10 cellular contexts compared by ENCODE assay signal in the genomic region with DNA sequence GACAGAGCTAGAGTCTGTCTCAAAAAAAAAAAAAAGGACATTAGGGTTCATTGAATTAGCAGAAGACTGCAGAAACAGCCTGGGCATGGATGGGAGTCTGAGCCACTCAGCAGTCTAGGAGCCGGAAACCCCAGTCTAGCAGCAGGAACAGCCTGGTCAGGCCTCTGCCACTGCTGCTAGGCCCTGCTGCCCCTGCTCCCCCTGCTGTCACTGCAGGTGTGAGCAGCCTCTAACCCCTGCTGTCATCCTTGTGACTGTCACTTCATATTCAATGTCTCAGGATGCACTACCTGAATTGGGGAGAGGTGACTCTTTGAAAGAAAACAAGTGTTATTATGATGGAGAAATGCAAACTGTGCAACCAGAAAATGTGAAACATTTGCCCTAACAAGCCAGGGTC. TPM values are rescaled to one million over a fixed set of nuclear protein-coding genes. Genes with fewer than 3 reads are reported as not detected.
DNase-seq lines count a peak whose midpoint lies in the region; ATAC-seq, FAIRE-seq and TF ChIP-seq lines count a peak whose summit lies in the region.
"Had no signal": no experiment of that assay in that cellular context is flagged by ENCODE, and none has a peak within 500 bp of the region (broad histone marks: within the 10 kb centered on the region; RNA-seq: fewer than 3 reads in every experiment).

No MANE protein-coding gene starts in this region.

- intact Hi-C loops in HepG2 (cut with micrococcal nuclease; ENCODE audit: unreplicated experiment) = loop anchor here (5.0 kb wide), 1 partner anchor 461 kb away; no protein-coding TSS in a partner anchor

- H3K9ac ChIP-seq in HepG2 (ENCODE audit: insufficient read depth, low read depth, low read length) = no peak overlapping the region

- H2AFZ ChIP-seq in HepG2 (ENCODE audit: low read length) = no peak overlapping the region

- no peaks in the 10 kb centered on the region for H3K79me2 ChIP-seq in HepG2 (ENCODE audit: insufficient read depth, low read length)

- TF ChIP-seq RAD21 in HepG2 (CRISPR knock-in tag; IDR thresholded peaks at IDR 0.05) = peak; percentile 49; the same call in 1 of the 2 replicates

- BruUV-seq in HepG2 (replicated peaks; lab: Mats Ljungman, UMichigan) = no TSS peak

- DNase-seq in COR-L47 (lab: John Stamatoyannopoulos, UW) = peak; percentile 6
- DNase-seq in H7 = peak; percentile 69
- DNase-seq in activated CD4-positive, alpha-beta T cell treated with anti-CD3 and anti-CD28 coated beads, Interleukin-2, amount 50 U/mL, for 48 hours = peak; percentile 17 to 32
- peak; percentile 42 for DNase-seq in HepG2 (ENCODE audit: low spot score)
- no peak for DNase-seq in dermis blood vessel endothelial cell
- DNase-seq in NCI-H2196 treated with DMSO at 0.1 percent for 48 hours (lab: John Stamatoyannopoulos, UW; ENCODE audit: unreplicated experiment) = no peak
- DNase-seq: ovary had no signal

- no peaks in the 10 kb centered on the region for H3K27me3 ChIP-seq in H7 (ENCODE audit: control insufficient read depth, insufficient read depth, low read length)
- H3K27me3 ChIP-seq in HepG2 (ENCODE audit: control insufficient read depth in 1 of 2, insufficient read depth in 2 of 2, low read length in 2 of 2) = no peaks in the 10 kb centered on the region; a peak in 1 of 5 replicates
- H3K27me3 ChIP-seq: ovary had no signal

- H3K4me1 ChIP-seq in HepG2 (ENCODE audit: insufficient read depth, low read length) = peaks cover 14% of the 10 kb centered on the region

- no peaks in the 10 kb centered on the region for H3K36me3 ChIP-seq in H7 (replicated peaks; ENCODE audit: control insufficient read depth, insufficient read depth, low read length)
- H3K36me3 ChIP-seq in HepG2 (replicated peaks in 1 of 2; ENCODE audit: control insufficient read depth in 1 of 2, insufficient read depth in 2 of 2, low read length in 2 of 2) = no peaks in the 10 kb centered on the region
- H3K36me3 ChIP-seq: ovary had no signal

- in situ Hi-C loops in HepG2 (cut with HindIII; ENCODE audit: extremely low pct_ligation_motif_present, low pct_unique_long_range_greater_than_20kb) = loop anchor here (10.0 kb wide), 1 partner anchor 458 kb away; a partner anchor contains a TSS

- no peak overlapping the region for H3K4me2 ChIP-seq in HepG2 (ENCODE audit: low read depth, low read length)

- POLR2A ChIA-PET in HepG2 (lab: Yijun Ruan, JAX) = no interaction called here

- TF ChIP-seq EP300 in HepG2 (IDR thresholded peaks at IDR 0.05; ENCODE audit: low read depth in 2 of 2, low read length in 2 of 2) (no peak), HepG2 (CRISPR knock-in tag; IDR thresholded peaks at IDR 0.05; ENCODE audit: borderline replicate concordance) (no peak)

- H3K27ac ChIP-seq in HepG2 (ENCODE audit: extremely low read length, insufficient read depth, low read length) = no peak overlapping the region
- H3K27ac ChIP-seq: ovary had no signal

- no peaks in the 10 kb centered on the region for H4K20me1 ChIP-seq in HepG2 (ENCODE audit: insufficient read depth, low read length)

- 0% methylated on average over 1 of the region's 1 CpG for WGBS in HepG2 (ENCODE audit: low lambda C conversion rate)

- TF ChIP-seq CTCF in HepG2 (CRISPR knock-in tag; IDR thresholded peaks at IDR 0.05) = peak; percentile 84

- H3K9me3 ChIP-seq in HepG2 (ENCODE audit: low read length) = no peaks in the 10 kb centered on the region
- H3K9me3 ChIP-seq: ovary had no signal

- peak; percentile 72 for FAIRE-seq in HepG2 (lab: Jason Lieb, UNC)

- CTCF ChIA-PET in HepG2 (lab: Yijun Ruan, JAX; ENCODE audit: low intra/inter-chr PET ratio, low total read pairs) = interaction anchor here (1.0 kb wide), 2 partner anchors 101 to 461 kb away, joined by 3 to 4 read pairs; no protein-coding TSS in a partner anchor

- no peak overlapping the region for H3K4me3 ChIP-seq in H7 (ENCODE audit: insufficient read depth, low read depth, low read length)
- no peak overlapping the region for H3K4me3 ChIP-seq in HepG2 (replicated peaks in 1 of 3; ENCODE audit: insufficient read depth in 1 of 3, low read depth in 2 of 3, low read length in 3 of 3)
- H3K4me3 ChIP-seq: ovary had no signal

- ATAC-seq in HepG2 = peak; percentile 99
- ATAC-seq in GM19397 (IDR thresholded peaks at IDR 0.05; ENCODE audit: unreplicated experiment) = no peak
- ATAC-seq in HG03139 (IDR thresholded peaks at IDR 0.05; ENCODE audit: unreplicated experiment) = no peak

- no peak for TF ChIP-seq POLR2A in HepG2 (IDR thresholded peaks at IDR 0.05; ENCODE audit: insufficient read depth in 1 of 2, low read depth in 2 of 2, low read length in 2 of 2)

RNA-seq across cellular contexts. Expression of a gene that starts 7.0 kb away (rescaled TPM):
- 257 and 288 TPM in 2 replicates for total RNA-seq in H7 (2014; rRNA removed; shearing (Covaris generic))
- total RNA-seq in HepG2 (2016; rRNA removed; fragmentation: Illumina TruSeq; extraction: Trizol) (238 and 251 TPM in 2 replicates), dermis blood vessel endothelial cell (414 and 538 TPM in 2 replicates)
- 42.5 and 43.8 TPM in 2 replicates for total RNA-seq in HepG2 (2016; cell fraction: cytosol; rRNA removed; fragmentation: Illumina TruSeq; extraction: Trizol; ENCODE audit: low read depth)
- total RNA-seq in HepG2 (2016; cell fraction: insoluble cytoplasmic fraction; rRNA removed; fragmentation: Illumina TruSeq; extraction: Trizol) = 229 and 234 TPM in 2 replicates
- total RNA-seq in HepG2 (2016; cell fraction: membrane; rRNA removed; fragmentation: Illumina TruSeq; extraction: Trizol) = 50.6 and 57.8 TPM in 2 replicates
- 224 and 247 TPM in 2 replicates for total RNA-seq in HepG2 (2016; cell fraction: nucleus; rRNA removed; fragmentation: Illumina TruSeq; extraction: Trizol)
- 344 and 362 TPM in 2 replicates for polyA plus RNA-seq in HepG2 (2011; rRNA removed)
- polyA plus RNA-seq in HepG2 (2011; cell fraction: cytosol; rRNA removed) = 156 and 197 TPM in 2 replicates
- polyA plus RNA-seq in HepG2 (2011; cell fraction: nucleus; rRNA removed) = 920 and 1,014 TPM in 2 replicates
- 102 and 112 TPM in 2 replicates for polyA plus RNA-seq in HepG2 (2012)
- polyA plus RNA-seq in HepG2 (2016; cell fraction: cytosol; fragmentation: Illumina TruSeq; extraction: Trizol; ENCODE audit: low read depth) = 3.1 and 3.6 TPM in 2 replicates
- polyA plus RNA-seq in HepG2 (2016; cell fraction: insoluble cytoplasmic fraction; fragmentation: Illumina TruSeq; extraction: Trizol; ENCODE audit: low read depth) = 120 and 135 TPM in 2 replicates
- polyA plus RNA-seq in HepG2 (2016; cell fraction: membrane; fragmentation: Illumina TruSeq; extraction: Trizol; ENCODE audit: low read depth) = 11.9 and 15.1 TPM in 2 replicates
- polyA plus RNA-seq in HepG2 (2016; cell fraction: nucleus; fragmentation: Illumina TruSeq; extraction: Trizol; ENCODE audit: insufficient read depth, low read depth) = 326 and 352 TPM in 2 replicates
- 454 and 540 TPM in 2 replicates for polyA minus RNA-seq in HepG2 (2011; rRNA and poly(A)+ RNA removed; ENCODE audit: low replicate concordance)
- polyA minus RNA-seq in HepG2 (2011; cell fraction: cytosol; rRNA and poly(A)+ RNA removed) = 210 and 220 TPM in 2 replicates
- polyA minus RNA-seq in HepG2 (2011; cell fraction: nucleus; rRNA and poly(A)+ RNA removed) = 473 and 556 TPM in 2 replicates

RNA-seq across cellular contexts. Expression of a gene that starts 45.2 kb away (rescaled TPM):
- 4.5 and 8.2 TPM in 2 replicates for total RNA-seq in H7 (2014; rRNA removed; shearing (Covaris generic))
- total RNA-seq in HepG2 (2016; rRNA removed; fragmentation: Illumina TruSeq; extraction: Trizol) (18.9 and 24.2 TPM in 2 replicates), dermis blood vessel endothelial cell (30.6 and 45.3 TPM in 2 replicates)
- total RNA-seq in HepG2 (2016; cell fraction: cytosol; rRNA removed; fragmentation: Illumina TruSeq; extraction: Trizol; ENCODE audit: low read depth) = 15.4 and 17.8 TPM in 2 replicates
- total RNA-seq in HepG2 (2016; cell fraction: insoluble cytoplasmic fraction; rRNA removed; fragmentation: Illumina TruSeq; extraction: Trizol) = 18.4 and 24.9 TPM in 2 replicates
- 25.0 and 25.7 TPM in 2 replicates for total RNA-seq in HepG2 (2016; cell fraction: membrane; rRNA removed; fragmentation: Illumina TruSeq; extraction: Trizol)
- 24.1 and 25.4 TPM in 2 replicates for total RNA-seq in HepG2 (2016; cell fraction: nucleus; rRNA removed; fragmentation: Illumina TruSeq; extraction: Trizol)
- 44.4 and 65.7 TPM in 2 replicates for polyA plus RNA-seq in HepG2 (2011; rRNA removed)
- polyA plus RNA-seq in HepG2 (2011; cell fraction: cytosol; rRNA removed) = 51.3 and 51.5 TPM in 2 replicates
- polyA plus RNA-seq in HepG2 (2011; cell fraction: nucleus; rRNA removed) = 13.4 and 13.6 TPM in 2 replicates
- polyA plus RNA-seq in HepG2 (2012) = 25.3 and 25.4 TPM in 2 replicates
- polyA plus RNA-seq in HepG2 (2016; cell fraction: cytosol; fragmentation: Illumina TruSeq; extraction: Trizol; ENCODE audit: low read depth) = 22.6 and 32.8 TPM in 2 replicates
- polyA plus RNA-seq in HepG2 (2016; cell fraction: insoluble cytoplasmic fraction; fragmentation: Illumina TruSeq; extraction: Trizol; ENCODE audit: low read depth) = 25.8 and 26.8 TPM in 2 replicates
- polyA plus RNA-seq in HepG2 (2016; cell fraction: membrane; fragmentation: Illumina TruSeq; extraction: Trizol; ENCODE audit: low read depth) = 31.8 and 34.1 TPM in 2 replicates
- 38.2 and 40.9 TPM in 2 replicates for polyA plus RNA-seq in HepG2 (2016; cell fraction: nucleus; fragmentation: Illumina TruSeq; extraction: Trizol; ENCODE audit: insufficient read depth, low read depth)
- 11.9 and 47.4 TPM in 2 replicates for polyA minus RNA-seq in HepG2 (2011; rRNA and poly(A)+ RNA removed; ENCODE audit: low replicate concordance)
- 22.6 and 22.7 TPM in 2 replicates for polyA minus RNA-seq in HepG2 (2011; cell fraction: cytosol; rRNA and poly(A)+ RNA removed)
- polyA minus RNA-seq in HepG2 (2011; cell fraction: nucleus; rRNA and poly(A)+ RNA removed) = 6.4 and 12.8 TPM in 2 replicates

RNA-seq across cellular contexts. Expression of a gene that starts 56.9 kb away (rescaled TPM):
- 9.8 and 20.4 TPM in 2 replicates for total RNA-seq in H7 (2014; rRNA removed; shearing (Covaris generic))
- total RNA-seq in HepG2 (2016; rRNA removed; fragmentation: Illumina TruSeq; extraction: Trizol) (0.28 and 0.82 TPM in 2 replicates), dermis blood vessel endothelial cell (0.85 and 1.8 TPM in 2 replicates)
- 2.7 and 3.2 TPM in 2 replicates for total RNA-seq in HepG2 (2016; cell fraction: cytosol; rRNA removed; fragmentation: Illumina TruSeq; extraction: Trizol; ENCODE audit: low read depth)
- 0.50 TPM in 1 of 2 replicates, not detected in the other for total RNA-seq in HepG2 (2016; cell fraction: insoluble cytoplasmic fraction; rRNA removed; fragmentation: Illumina TruSeq; extraction: Trizol)
- 0.69 and 1.0 TPM in 2 replicates for total RNA-seq in HepG2 (2016; cell fraction: membrane; rRNA removed; fragmentation: Illumina TruSeq; extraction: Trizol)
- total RNA-seq in HepG2 (2016; cell fraction: nucleus; rRNA removed; fragmentation: Illumina TruSeq; extraction: Trizol) = not detected in 2 replicates
- not detected in 2 replicates for polyA plus RNA-seq in HepG2 (2011; rRNA removed)
- polyA plus RNA-seq in HepG2 (2011; cell fraction: cytosol; rRNA removed) = 0.10 TPM in 1 of 2 replicates, not detected in the other
- polyA plus RNA-seq in HepG2 (2011; cell fraction: nucleus; rRNA removed) = not detected in 2 replicates
- polyA plus RNA-seq in HepG2 (2012) = not detected in 2 replicates
- polyA plus RNA-seq in HepG2 (2016; cell fraction: cytosol; fragmentation: Illumina TruSeq; extraction: Trizol; ENCODE audit: low read depth) = not detected in 2 replicates
- polyA plus RNA-seq in HepG2 (2016; cell fraction: insoluble cytoplasmic fraction; fragmentation: Illumina TruSeq; extraction: Trizol; ENCODE audit: low read depth) = 0.21 and 0.24 TPM in 2 replicates
- not detected in 2 replicates for polyA plus RNA-seq in HepG2 (2016; cell fraction: membrane; fragmentation: Illumina TruSeq; extraction: Trizol; ENCODE audit: low read depth)
- polyA plus RNA-seq in HepG2 (2016; cell fraction: nucleus; fragmentation: Illumina TruSeq; extraction: Trizol; ENCODE audit: insufficient read depth, low read depth) = not detected in 2 replicates
- polyA minus RNA-seq in HepG2 (2011; rRNA and poly(A)+ RNA removed; ENCODE audit: low replicate concordance) = 0.19 TPM in 1 of 2 replicates, not detected in the other
- not detected in 2 replicates for polyA minus RNA-seq in HepG2 (2011; cell fraction: cytosol; rRNA and poly(A)+ RNA removed)
- polyA minus RNA-seq in HepG2 (2011; cell fraction: nucleus; rRNA and poly(A)+ RNA removed) = 2.4 TPM in 1 of 2 replicates, not detected in the other

RNA-seq across cellular contexts. Expression of a gene that starts 58.1 kb away (rescaled TPM):
- total RNA-seq in H7 (2014; rRNA removed; shearing (Covaris generic)) = 3.4 and 5.9 TPM in 2 replicates
- not detected in 2 replicates for total RNA-seq in HepG2 (2016; rRNA removed; fragmentation: Illumina TruSeq; extraction: Trizol)
- total RNA-seq in HepG2 (2016; cell fraction: cytosol; rRNA removed; fragmentation: Illumina TruSeq; extraction: Trizol; ENCODE audit: low read depth) = not detected in 2 replicates
- not detected in 2 replicates for total RNA-seq in HepG2 (2016; cell fraction: insoluble cytoplasmic fraction; rRNA removed; fragmentation: Illumina TruSeq; extraction: Trizol)
- not detected in 2 replicates for total RNA-seq in HepG2 (2016; cell fraction: membrane; rRNA removed; fragmentation: Illumina TruSeq; extraction: Trizol)
- not detected in 2 replicates for total RNA-seq in HepG2 (2016; cell fraction: nucleus; rRNA removed; fragmentation: Illumina TruSeq; extraction: Trizol)
- polyA plus RNA-seq in HepG2 (2011; rRNA removed) = not detected in 2 replicates
- polyA plus RNA-seq in HepG2 (2011; cell fraction: cytosol; rRNA removed) = 0.03 TPM in 1 of 2 replicates, not detected in the other
- not detected in 2 replicates for polyA plus RNA-seq in HepG2 (2011; cell fraction: nucleus; rRNA removed)
- not detected in 2 replicates for polyA plus RNA-seq in HepG2 (2012)
- polyA plus RNA-seq in HepG2 (2016; cell fraction: cytosol; fragmentation: Illumina TruSeq; extraction: Trizol; ENCODE audit: low read depth) = not detected in 2 replicates
- not detected in 2 replicates for polyA plus RNA-seq in HepG2 (2016; cell fraction: insoluble cytoplasmic fraction; fragmentation: Illumina TruSeq; extraction: Trizol; ENCODE audit: low read depth)
- not detected in 2 replicates for polyA plus RNA-seq in HepG2 (2016; cell fraction: membrane; fragmentation: Illumina TruSeq; extraction: Trizol; ENCODE audit: low read depth)
- polyA plus RNA-seq in HepG2 (2016; cell fraction: nucleus; fragmentation: Illumina TruSeq; extraction: Trizol; ENCODE audit: insufficient read depth, low read depth) = not detected in 2 replicates
- polyA minus RNA-seq in HepG2 (2011; rRNA and poly(A)+ RNA removed; ENCODE audit: low replicate concordance) = not detected in 2 replicates
- polyA minus RNA-seq in HepG2 (2011; cell fraction: cytosol; rRNA and poly(A)+ RNA removed) = not detected in 2 replicates
- not detected in 2 replicates for polyA minus RNA-seq in HepG2 (2011; cell fraction: nucleus; rRNA and poly(A)+ RNA removed)
- total RNA-seq in dermis blood vessel endothelial cell = not detected in 2 replicates
- total RNA-seq: dermis microvascular lymphatic vessel endothelial cell had no signal

Comparison
In these comparisons a context has a peak if more than half of its experiments do, and no peak if none do; other contexts are left out.
1. DNase-seq: peak in COR-L47 (single experiment), H7 (single experiment), activated CD4-positive, alpha-beta T cell treated with anti-CD3 and anti-CD28 coated beads, Interleukin-2, amount 50 U/mL, for 48 hours (2 of 2) and HepG2 (single experiment); none in dermis blood vessel endothelial cell (single experiment) and NCI-H2196 treated with DMSO at 0.1 percent for 48 hours (single experiment).